1 cellular context compared by ENCODE assay signal in the genomic region with DNA sequence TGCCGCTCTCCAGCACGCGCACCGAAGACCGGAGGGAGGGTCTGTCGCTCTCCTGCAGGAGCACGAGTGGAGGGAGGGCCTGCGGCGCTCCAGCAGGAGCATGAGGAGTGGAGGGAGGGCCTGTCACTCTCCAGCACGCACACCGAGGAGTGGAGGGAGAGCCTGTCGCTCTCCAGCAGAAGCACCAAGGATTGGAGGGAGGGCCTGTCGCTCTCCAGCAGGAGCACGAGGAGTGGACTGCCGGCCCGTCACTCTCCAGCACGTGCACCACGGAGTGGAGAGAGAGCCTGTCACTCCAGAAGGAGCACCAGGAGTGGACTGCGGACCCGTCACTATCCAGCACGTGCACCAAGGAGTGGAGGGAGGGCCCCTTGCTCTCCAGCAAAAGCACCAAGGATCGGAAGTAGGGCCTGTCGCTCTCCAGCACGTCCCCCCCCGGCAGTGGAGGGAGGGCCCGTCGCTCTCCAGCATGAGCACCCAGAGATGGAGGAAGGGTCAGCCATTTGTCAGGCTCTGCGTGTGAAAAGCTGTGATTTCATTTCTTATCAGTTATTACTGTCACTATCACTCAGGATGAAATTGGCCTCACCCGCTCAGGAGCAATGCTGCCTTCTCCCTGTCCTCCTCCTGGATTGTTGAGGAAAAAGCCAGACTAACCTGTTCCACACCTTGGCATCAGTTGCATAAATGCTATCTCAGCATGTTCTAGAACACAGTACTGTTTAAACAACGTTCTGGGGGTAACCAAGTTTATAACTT.
TF ChIP-seq lines count a peak whose summit lies in the region.

No MANE protein-coding gene starts in this region.

TF ChIP-seq in SK-N-SH, 30 proteins besides CTCF, POLR2A, EP300 and RAD21 (continued from another document):
- no peak for TF ChIP-seq JUND (IDR thresholded peaks at IDR 0.05)
